4 cellular contexts compared by ENCODE assay signal in the genomic region with DNA sequence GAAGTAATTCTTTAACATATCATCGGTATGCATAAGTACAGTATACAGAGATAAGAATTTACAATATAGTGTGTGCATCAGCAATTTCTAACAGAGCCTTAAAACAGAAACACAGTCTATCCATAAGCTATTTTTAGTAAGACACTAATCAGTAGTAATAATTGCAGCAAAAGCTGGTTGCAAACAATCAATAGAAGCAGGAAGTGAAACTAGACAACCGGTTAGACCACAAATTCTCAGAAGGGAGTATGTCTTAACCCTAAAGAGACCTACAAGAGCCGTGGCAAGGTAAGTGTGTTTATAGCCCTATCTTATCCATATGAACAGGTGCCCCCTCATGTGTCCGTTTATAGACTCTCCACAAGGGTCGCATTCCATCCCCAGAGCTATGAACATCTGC. TPM values are rescaled to one million over a fixed set of nuclear protein-coding genes. Genes with fewer than 3 reads are reported as not detected.
"Had no signal": no experiment of that assay in that cellular context is flagged by ENCODE, and none has a peak within 500 bp of the region (broad histone marks: within the 10 kb centered on the region; RNA-seq: fewer than 3 reads in every experiment).

No MANE protein-coding gene starts in this region.

RNA-seq across cellular contexts. Expression of a gene that starts 15.6 kb away (rescaled TPM):
- total RNA-seq: left ventricle myocardium inferior; natural killer cell treated with Interleukin-12 subunit alpha and Interleukin-12 subunit beta and Interleukin-15 and Interleukin-18, amount 100 ng/mL, for 72 hours had no signal
- polyA plus RNA-seq: hepatocyte, stomach had no signal
